14 cellular contexts compared by ENCODE assay signal in genomic region chr6:12582421-12583110, GRCh38.
"Had no signal": no experiment of that assay in that cellular context is flagged by ENCODE, and none has a peak within 500 bp of the region (broad histone marks: within the 10 kb centered on the region; RNA-seq: fewer than 3 reads in every experiment).

No MANE protein-coding gene starts in this region.

- DNase-seq: activated CD4-positive, alpha-beta memory T cell treated with anti-CD3 and anti-CD28 coated beads, Interleukin-2, amount 10 ng/mL, durations not matched to agents 7 days and 5 days; activated naive CD4-positive, alpha-beta T cell treated with anti-CD3 and anti-CD28 coated beads, Interleukin-2, amount 10 ng/mL, durations not matched to agents 7 days and 5 days; activated T-cell treated with anti-CD3 and anti-CD28 coated beads, Interleukin-2, amount 50 U/mL, for 24 hours; foreskin keratinocyte; kidney glomerular epithelial cell; right lobe of liver; stomach; testis; WERI-Rb-1 had no signal

- FAIRE-seq: astrocyte, endometrium had no signal

- H3K9me3 Mint-ChIP-seq: activated CD4-positive, alpha-beta memory T cell treated with anti-CD3 and anti-CD28 coated beads, Interleukin-2, amount 10 ng/mL, durations not matched to agents 7 days and 5 days; activated naive CD4-positive, alpha-beta T cell treated with anti-CD3 and anti-CD28 coated beads, Interleukin-2, amount 10 ng/mL, durations not matched to agents 7 days and 5 days; activated T-cell treated with anti-CD3 and anti-CD28 coated beads, Interleukin-2, amount 50 U/mL, for 24 hours; mesothelial cell of epicardium; neural crest cell; T-helper 1 cell treated with Interleukin-12 subunit alpha and Interleukin-12 subunit beta and Interleukin-4 antibody, amounts not matched to agents 30 μg/mL and 1 μg/mL, for 36 hours had no signal

- H3K36me3 Mint-ChIP-seq: activated naive CD4-positive, alpha-beta T cell treated with anti-CD3 and anti-CD28 coated beads, Interleukin-2, amount 10 ng/mL, durations not matched to agents 7 days and 5 days; mesothelial cell of epicardium had no signal

- ATAC-seq: foreskin keratinocyte, right lobe of liver had no signal

- H3K4me1 ChIP-seq: right lobe of liver, testis had no signal

- H3K27ac Mint-ChIP-seq: activated CD4-positive, alpha-beta memory T cell treated with anti-CD3 and anti-CD28 coated beads, Interleukin-2, amount 10 ng/mL, durations not matched to agents 7 days and 5 days; activated naive CD4-positive, alpha-beta T cell treated with anti-CD3 and anti-CD28 coated beads, Interleukin-2, amount 10 ng/mL, durations not matched to agents 7 days and 5 days; activated T-cell treated with anti-CD3 and anti-CD28 coated beads, Interleukin-2, amount 50 U/mL, for 24 hours; mesothelial cell of epicardium; T-helper 1 cell treated with Interleukin-12 subunit alpha and Interleukin-12 subunit beta and Interleukin-4 antibody, amounts not matched to agents 30 μg/mL and 1 μg/mL, for 36 hours had no signal

- H3K36me3 ChIP-seq: right lobe of liver, stomach, WERI-Rb-1 had no signal

- H3K9me3 ChIP-seq: right lobe of liver, stomach, testis had no signal

- H3K4me1 Mint-ChIP-seq: activated CD4-positive, alpha-beta memory T cell treated with anti-CD3 and anti-CD28 coated beads, Interleukin-2, amount 10 ng/mL, durations not matched to agents 7 days and 5 days had no signal

- H3K27me3 ChIP-seq: foreskin keratinocyte, right lobe of liver, stomach, testis had no signal

- H3K4me3 Mint-ChIP-seq: activated CD4-positive, alpha-beta memory T cell treated with anti-CD3 and anti-CD28 coated beads, Interleukin-2, amount 10 ng/mL, durations not matched to agents 7 days and 5 days; activated naive CD4-positive, alpha-beta T cell treated with anti-CD3 and anti-CD28 coated beads, Interleukin-2, amount 10 ng/mL, durations not matched to agents 7 days and 5 days; activated T-cell treated with anti-CD3 and anti-CD28 coated beads, Interleukin-2, amount 50 U/mL, for 24 hours; mesothelial cell of epicardium; neural crest cell; T-helper 1 cell treated with Interleukin-12 subunit alpha and Interleukin-12 subunit beta and Interleukin-4 antibody, amounts not matched to agents 30 μg/mL and 1 μg/mL, for 36 hours had no signal

- H3K27ac ChIP-seq: foreskin keratinocyte, right lobe of liver, stomach, testis, WERI-Rb-1 had no signal

- H3K4me3 ChIP-seq: right lobe of liver, stomach, testis had no signal

- H3K27me3 Mint-ChIP-seq: activated CD4-positive, alpha-beta memory T cell treated with anti-CD3 and anti-CD28 coated beads, Interleukin-2, amount 10 ng/mL, durations not matched to agents 7 days and 5 days; activated naive CD4-positive, alpha-beta T cell treated with anti-CD3 and anti-CD28 coated beads, Interleukin-2, amount 10 ng/mL, durations not matched to agents 7 days and 5 days had no signal
